8 cellular contexts compared by ENCODE assay signal in the genomic region with DNA sequence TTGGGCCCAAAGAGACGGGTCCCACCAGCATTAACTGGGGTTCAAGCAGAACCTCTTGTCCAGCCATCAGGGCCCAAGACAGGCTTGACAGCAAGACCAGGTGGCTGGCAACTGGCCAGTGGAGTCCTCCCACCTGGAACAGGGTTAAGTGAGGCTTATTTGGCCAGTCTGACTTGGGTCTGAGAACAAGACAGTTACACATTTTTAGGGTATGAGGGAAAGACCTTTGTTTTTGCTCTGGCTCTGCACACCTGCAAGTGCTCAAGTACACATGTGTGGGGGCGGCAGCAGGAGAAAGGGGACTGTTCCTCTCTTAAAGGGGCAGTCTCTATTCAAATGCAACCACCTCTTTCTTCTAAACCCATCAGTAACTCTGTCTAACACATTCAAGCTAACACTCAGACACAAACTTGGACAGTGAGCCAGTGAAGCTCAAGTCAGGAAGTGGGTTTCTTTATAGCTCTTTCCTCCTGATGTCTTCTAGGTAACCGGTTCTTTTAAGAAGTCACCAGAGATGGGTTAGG.
DNase-seq lines count a peak whose midpoint lies in the region; ATAC-seq and TF ChIP-seq lines count a peak whose summit lies in the region.

No MANE protein-coding gene starts in this region.

- no peak for TF ChIP-seq CTCF in progenitor cell of endocrine pancreas (IDR thresholded peaks at IDR 0.05; ENCODE audit: unreplicated experiment)

- H3K9me3 Mint-ChIP-seq in progenitor cell of endocrine pancreas (ENCODE audit: low read depth), result no peaks in the 10 kb centered on the region

- no peak overlapping the region for H4K8ac ChIP-seq in trophoblast cell (ENCODE audit: low read depth, low read length)

- peaks cover 3% of the 10 kb centered on the region for H3K79me2 ChIP-seq in trophoblast cell (ENCODE audit: control insufficient read depth, insufficient read depth, low read length, poor library complexity)

- H3K9me3 ChIP-seq in T-helper 17 cell (ENCODE audit: control insufficient read depth, low read length, poor library complexity, severe bottlenecking) (no peaks in the 10 kb centered on the region), trophoblast cell (ENCODE audit: insufficient read depth, low read depth, low read length) (peaks cover 2% of the 10 kb centered on the region)

- no peak overlapping the region for H2AFZ ChIP-seq in trophoblast cell (ENCODE audit: insufficient read depth, low read length, poor library complexity)

- H2AK5ac ChIP-seq in trophoblast cell (ENCODE audit: low read length), result no peak overlapping the region

- H3K9ac ChIP-seq in trophoblast cell (ENCODE audit: low read length), result peak overlapping the region; percentile 19

- no peak overlapping the region for H2BK12ac ChIP-seq in trophoblast cell (ENCODE audit: low read length)

- no peak overlapping the region for H3K4me3 ChIP-seq in trophoblast cell (ENCODE audit: low read depth, low read length)

- peak; percentile 74 for DNase-seq in activated CD4-positive, alpha-beta T cell treated with anti-CD3 and anti-CD28 coated beads for 48 hours
- no peak for DNase-seq in activated CD4-positive, alpha-beta T cell treated with anti-CD3 and anti-CD28 coated beads, Interleukin-2, amount 50 U/mL, for 4 hours
- DNase-seq in T-helper 17 cell (no peak), trophoblast cell (no peak), progenitor cell of endocrine pancreas (ENCODE audit: low spot score, unreplicated experiment) (no peak), GM03348 (ENCODE audit: low spot score) (no peak), DMS79 (lab: John Stamatoyannopoulos, UW) (no peak)

- WGBS in trophoblast cell (ENCODE audit: extremely low coverage, insufficient coverage, insufficient read length), result no CpG with 5 or more reads among the region's 3 CpGs

- no peak overlapping the region for H2BK5ac ChIP-seq in trophoblast cell (ENCODE audit: low read depth, low read length, poor library complexity)

- H3K4ac ChIP-seq in trophoblast cell (ENCODE audit: low read depth, low read length), result no peak overlapping the region

- no peak overlapping the region for H4K91ac ChIP-seq in trophoblast cell (ENCODE audit: low read depth, low read length)

- H3K4me3 Mint-ChIP-seq in T-helper 17 cell (peak overlapping the region; percentile 89), progenitor cell of endocrine pancreas (ENCODE audit: low read depth) (no peak overlapping the region)

- H3K14ac ChIP-seq in trophoblast cell (ENCODE audit: low read length), result no peak overlapping the region

- no peaks in the 10 kb centered on the region for H3K27me3 ChIP-seq in trophoblast cell (ENCODE audit: insufficient read depth, low read length)

- no peaks in the 10 kb centered on the region for H3K27me3 Mint-ChIP-seq in T-helper 17 cell
- peaks cover 45% of the 10 kb centered on the region for H3K27me3 Mint-ChIP-seq in progenitor cell of endocrine pancreas

- peaks cover 31% of the 10 kb centered on the region for H3K36me3 Mint-ChIP-seq in T-helper 17 cell (ENCODE audit: low read depth)
- H3K36me3 Mint-ChIP-seq in progenitor cell of endocrine pancreas (ENCODE audit: insufficient read depth), result no peaks in the 10 kb centered on the region

- peak overlapping the region; percentile 41 for H3K18ac ChIP-seq in trophoblast cell (ENCODE audit: low read length)

- H3K27ac Mint-ChIP-seq in T-helper 17 cell (peak overlapping the region; percentile 100), progenitor cell of endocrine pancreas (no peak overlapping the region)

- H3K4me1 ChIP-seq in trophoblast cell (ENCODE audit: control insufficient read depth in 1 of 2, insufficient read depth in 2 of 2, low read length in 2 of 2), result peaks cover 30 to 34% of the 10 kb centered on the region in 2 experiments

- ATAC-seq in HG02885 (IDR thresholded peaks at IDR 0.05; ENCODE audit: poor library complexity, unreplicated experiment), result peak; percentile 54
- peak; percentile 31 for ATAC-seq in T-helper 17 cell

- no peak overlapping the region for H3K23ac ChIP-seq in trophoblast cell (ENCODE audit: low read length)

- H3K27ac ChIP-seq in trophoblast cell (ENCODE audit: low read depth, low read length), result no peak overlapping the region

- no peak overlapping the region for H3K4me2 ChIP-seq in trophoblast cell (ENCODE audit: low read length)

- peaks cover 34 to 47% of the 10 kb centered on the region in 2 experiments for H3K36me3 ChIP-seq in trophoblast cell (ENCODE audit: control insufficient read depth in 1 of 2, insufficient read depth in 2 of 2, low read length in 2 of 2)

- H3K4me1 Mint-ChIP-seq in T-helper 17 cell (peaks cover 84% of the 10 kb centered on the region), progenitor cell of endocrine pancreas (ENCODE audit: low read depth) (peaks cover 22% of the 10 kb centered on the region)

- H3K79me1 ChIP-seq in trophoblast cell (ENCODE audit: low read length), result peaks cover 6% of the 10 kb centered on the region

- no peak overlapping the region for H4K12ac ChIP-seq in trophoblast cell (ENCODE audit: low read depth, low read length)

- no peak overlapping the region for H2BK120ac ChIP-seq in trophoblast cell (ENCODE audit: insufficient read depth, low read length, poor library complexity)
